Comparison of ENCODE assay signal across 8 cellular contexts in genomic region chr12:125330645-125331341, GRCh38.
DNase-seq lines count a peak whose midpoint lies in the region; ATAC-seq and TF ChIP-seq lines count a peak whose summit lies in the region.

No MANE protein-coding gene starts in this region.

- H3K27me3 ChIP-seq in AG04450 (ENCODE audit: control insufficient read depth, insufficient read depth, low read length), result no peaks in the 10 kb centered on the region
- H3K27me3 ChIP-seq in ascending aorta, result no peaks in the 10 kb centered on the region
- H3K27me3 ChIP-seq in hepatocyte, result no peaks in the 10 kb centered on the region

- no peaks in the 10 kb centered on the region for H4K20me1 ChIP-seq in hepatocyte (ENCODE audit: insufficient read depth, poor library complexity, severe bottlenecking)

- H3K4me1 ChIP-seq in ascending aorta (peaks cover 0 to 6% of the 10 kb centered on the region in 2 donors), hepatocyte (ENCODE audit: insufficient read depth) (no peaks in the 10 kb centered on the region)

- H3K9me3 ChIP-seq in AG04450 (ENCODE audit: control insufficient read depth, insufficient read depth, low read length) (peaks cover 16% of the 10 kb centered on the region), ascending aorta (no peaks in the 10 kb centered on the region), hepatocyte (ENCODE audit: low read depth) (no peaks in the 10 kb centered on the region)

- CTCF ChIA-PET in AG04450 (lab: Charles Lee), result interaction anchor here (0.6 to 1.6 kb wide), 4 partner anchors 9 to 150 kb away, joined by 3 to 5 read pairs (median 4); no protein-coding TSS in a partner anchor

- POLR2A ChIA-PET in AG04450 (lab: Yijun Ruan, JAX), result no interaction called here

- DNase-seq in AG04450 (ENCODE audit: low read depth, low spot score) (no peak), SK-N-DZ (ENCODE audit: low spot score) (peak; percentile 34), ascending aorta (ENCODE audit: low spot score in 2 of 2) (peak in 1 of 2 donors; percentile 72), hepatocyte (ENCODE audit: low spot score) (peak; percentile 77), putamen (ENCODE audit: low spot score) (peak; percentile 55), SKM-1 treated with dmso at 0.1 percent for 144 hours (lab: John Stamatoyannopoulos, UW; ENCODE audit: unreplicated experiment) (no peak)

- H3K79me2 ChIP-seq in hepatocyte, result no peaks in the 10 kb centered on the region

- no peak overlapping the region for H3K27ac ChIP-seq in AG04450 (ENCODE audit: low read depth, low read length)
- H3K27ac ChIP-seq in ascending aorta, result no peak overlapping the region
- H3K27ac ChIP-seq in hepatocyte, result no peak overlapping the region

- H3K4me2 ChIP-seq in hepatocyte, result peak overlapping the region; percentile 89

- no peaks in the 10 kb centered on the region for H3K9me2 ChIP-seq in hepatocyte (replicated peaks; ENCODE audit: insufficient read depth)

- peak; percentile 91 for ATAC-seq in GM18511 (IDR thresholded peaks at IDR 0.05; ENCODE audit: unreplicated experiment)
- ATAC-seq in HG03159 (IDR thresholded peaks at IDR 0.05; ENCODE audit: unreplicated experiment), result peak; percentile 88

- H2AFZ ChIP-seq in hepatocyte, result peak overlapping the region; percentile 80

- WGBS in hepatocyte (ENCODE audit: low lambda C conversion rate, missing lambda C conversion rate), result 2% methylated on average over 26 of the region's 30 CpGs

- H3K4me3 ChIP-seq in AG04450 (ENCODE audit: low read depth, low read length), result peak overlapping the region; percentile 36
- peak overlapping the region; percentile 45 to 65 for H3K4me3 ChIP-seq in ascending aorta
- H3K4me3 ChIP-seq in hepatocyte, result peak overlapping the region; percentile 42

- TF ChIP-seq CTCF in AG04450 (IDR thresholded peaks at IDR 0.05; ENCODE audit: low read depth, low read length), result peak; percentile 59
- peak; percentile 61 to 93 (median 83) for TF ChIP-seq CTCF in ascending aorta (IDR thresholded peaks at IDR 0.05)
- peak; percentile 98 for TF ChIP-seq CTCF in hepatocyte (IDR thresholded peaks at IDR 0.05; ENCODE audit: poor library complexity)

- intact Hi-C loops in ascending aorta (cut with DNase I), result loop anchor here (10.0 kb wide), 1 partner anchor 146 kb away; the partner anchor contains the start of gene TMEM132B

- H3K36me3 ChIP-seq in ascending aorta (no peaks in the 10 kb centered on the region), hepatocyte (replicated peaks; ENCODE audit: insufficient read depth, low read depth) (no peaks in the 10 kb centered on the region)

Comparison
In these comparisons a context has a peak if more than half of its experiments do, and no peak if none do; other contexts are left out.
1. DNase-seq: peak in SK-N-DZ (single experiment), hepatocyte (single experiment) and putamen (single experiment); none in AG04450 (single experiment) and SKM-1 treated with dmso at 0.1 percent for 144 hours (single experiment).
2. Peak in every context shown above with its lines, with median percentiles within 50 percentile points of each other: H3K4me3 ChIP-seq and CTCF ChIP-seq.